ENCODE assay signal across 27 cellular contexts in genomic region chr14:48429512-48429911, GRCh38.
"Had no signal": no experiment of that assay in that cellular context is flagged by ENCODE, and none has a peak within 500 bp of the region (broad histone marks: within the 10 kb centered on the region; RNA-seq: fewer than 3 reads in every experiment).

No MANE protein-coding gene starts in this region.

- H3K36me3 Mint-ChIP-seq: natural killer cell; neural progenitor cell; stimulated activated effector memory CD8-positive, alpha-beta T cell treated with anti-CD3 and anti-CD28 coated beads, Interleukin-12 subunit alpha, Interleukin-12 subunit beta, amount 100 ng/mL, for 72 hours; stimulated activated naive B cell treated with anti-CD40 and anti-IgM and Interleukin-4, amounts not matched to agents 10 μg/mL and 1 μg/mL and 100 μg/mL, for 72 hours had no signal

- H3K4me1 ChIP-seq: neural progenitor cell, parathyroid adenoma, psoas muscle, right lobe of liver, stomach, thyroid gland, tibial nerve, upper lobe of left lung, vagina had no signal

- H3K9me3 Mint-ChIP-seq: nephron; neural progenitor cell; stimulated activated naive B cell treated with anti-CD40 and anti-IgM and Interleukin-4, amounts not matched to agents 10 μg/mL and 1 μg/mL and 100 μg/mL, for 72 hours had no signal

- H2AFZ ChIP-seq: neural progenitor cell, parathyroid adenoma had no signal

- H3K27ac Mint-ChIP-seq: natural killer cell; nephron; neural progenitor cell; progenitor cell of endocrine pancreas; stimulated activated effector memory CD8-positive, alpha-beta T cell treated with anti-CD3 and anti-CD28 coated beads, Interleukin-12 subunit alpha, Interleukin-12 subunit beta, amount 100 ng/mL, for 72 hours; stimulated activated naive B cell treated with anti-CD40 and anti-IgM and Interleukin-4, amounts not matched to agents 10 μg/mL and 1 μg/mL and 100 μg/mL, for 72 hours; stimulated activated naive CD8-positive, alpha-beta T cell treated with anti-CD3 and anti-CD28 coated beads, Interleukin-15, Interleukin-2, amounts not matched to agents 100 ng/mL and 50 ng/mL, for 24 hours had no signal

- H3K4me3 Mint-ChIP-seq: natural killer cell; nephron; neural progenitor cell; stimulated activated effector memory CD8-positive, alpha-beta T cell treated with anti-CD3 and anti-CD28 coated beads, Interleukin-12 subunit alpha, Interleukin-12 subunit beta, amount 100 ng/mL, for 72 hours; stimulated activated naive B cell treated with anti-CD40 and anti-IgM and Interleukin-4, amounts not matched to agents 10 μg/mL and 1 μg/mL and 100 μg/mL, for 72 hours; stimulated activated naive CD8-positive, alpha-beta T cell treated with anti-CD3 and anti-CD28 coated beads, Interleukin-15, Interleukin-2, amounts not matched to agents 100 ng/mL and 50 ng/mL, for 24 hours had no signal

- H3K4me1 Mint-ChIP-seq: natural killer cell; nephron; neural progenitor cell; stimulated activated effector memory CD8-positive, alpha-beta T cell treated with anti-CD3 and anti-CD28 coated beads, Interleukin-12 subunit alpha, Interleukin-12 subunit beta, amount 100 ng/mL, for 72 hours; stimulated activated naive B cell treated with anti-CD40 and anti-IgM and Interleukin-4, amounts not matched to agents 10 μg/mL and 1 μg/mL and 100 μg/mL, for 72 hours had no signal

- H3K27ac ChIP-seq: neural progenitor cell, ovary, parathyroid adenoma, psoas muscle, right lobe of liver, skin epidermis, stomach, thoracic aorta, thyroid gland, tibial nerve, upper lobe of left lung, vagina had no signal

- H3K27me3 ChIP-seq: neural progenitor cell, right lobe of liver, stomach, thyroid gland, tibial nerve, upper lobe of left lung, vagina had no signal

- DNase-seq: natural killer cell; occipital lobe; ovary; posterior cingulate gyrus; psoas muscle; right cardiac atrium; right lobe of liver; stimulated activated CD4-positive, alpha-beta T cell treated with anti-CD3 and anti-CD28 coated beads, Interleukin-15, amount 100 ng/mL, for 24 hours; stimulated activated CD4-positive, alpha-beta T cell treated with anti-CD3 and anti-CD28 coated beads, Interleukin-2, amount 100 ng/mL, for 24 hours; stimulated activated CD4-positive, alpha-beta T cell treated with anti-CD3 and anti-CD28 coated beads, Interleukin-2, amount 100 ng/mL, for 48 hours; stimulated activated CD4-positive, alpha-beta T cell treated with anti-CD3 and anti-CD28 coated beads, Interleukin-4, amount 100 ng/mL, for 24 hours; stimulated activated naive B cell treated with anti-CD40 and anti-IgM and Interleukin-4, amounts not matched to agents 10 μg/mL and 1 μg/mL and 100 μg/mL, for 72 hours; stimulated activated naive CD4-positive, alpha-beta T cell treated with Interleukin-2 at 50 U/mL for 16 hours; stomach; thyroid gland; trophoblast cell; upper lobe of left lung had no signal

- H3K79me2 ChIP-seq: parathyroid adenoma had no signal

- H3K4me2 ChIP-seq: neural progenitor cell had no signal

- H3K36me3 ChIP-seq: neural progenitor cell, ovary, right lobe of liver, stomach, thoracic aorta, thyroid gland, tibial nerve, upper lobe of left lung, vagina had no signal

- H3K4me3 ChIP-seq: neural progenitor cell, ovary, psoas muscle, right lobe of liver, skin epidermis, stomach, thoracic aorta, thyroid gland, tibial nerve, upper lobe of left lung, vagina had no signal

- H3K9ac ChIP-seq: neural progenitor cell, parathyroid adenoma had no signal

- ATAC-seq: natural killer cell; psoas muscle; right cardiac atrium; right lobe of liver; stimulated activated effector memory CD8-positive, alpha-beta T cell treated with anti-CD3 and anti-CD28 coated beads, Interleukin-12 subunit alpha, Interleukin-12 subunit beta, amount 100 ng/mL, for 72 hours; stimulated activated naive B cell treated with anti-CD40 and anti-IgM and Interleukin-4, amounts not matched to agents 10 μg/mL and 1 μg/mL and 100 μg/mL, for 72 hours had no signal

- H3K27me3 Mint-ChIP-seq: progenitor cell of endocrine pancreas; stimulated activated naive B cell treated with anti-CD40 and anti-IgM and Interleukin-4, amounts not matched to agents 10 μg/mL and 1 μg/mL and 100 μg/mL, for 72 hours; stimulated activated naive CD8-positive, alpha-beta T cell treated with anti-CD3 and anti-CD28 coated beads, Interleukin-15, Interleukin-2, amounts not matched to agents 100 ng/mL and 50 ng/mL, for 24 hours had no signal

- H3K9me3 ChIP-seq: ovary, psoas muscle, right lobe of liver, stomach, thoracic aorta, thyroid gland, tibial nerve, upper lobe of left lung, vagina had no signal
